In the genomic region with DNA sequence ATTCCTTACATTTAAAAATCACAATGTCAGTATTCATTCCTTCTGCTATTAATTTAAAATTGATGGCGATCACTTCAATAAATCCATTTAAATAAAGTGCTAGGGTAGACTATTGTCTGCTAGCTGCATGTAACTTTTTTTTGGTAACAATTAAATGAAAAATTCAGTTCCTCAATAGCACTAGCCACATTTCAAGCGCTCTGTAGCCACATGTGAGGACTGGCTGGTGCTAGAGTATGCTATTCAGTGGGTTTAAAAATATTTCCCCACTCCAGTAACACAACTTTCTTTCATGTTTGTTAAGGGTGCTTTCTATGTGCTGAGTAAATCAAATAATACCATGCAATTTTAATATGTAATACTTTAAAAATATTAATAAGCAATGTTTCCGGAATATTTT, we compare ENCODE assay signal across 8 cellular contexts.
DNase-seq lines count a peak whose midpoint lies in the region; ATAC-seq, FAIRE-seq and TF ChIP-seq lines count a peak whose summit lies in the region.

No MANE protein-coding gene starts in this region.

- FAIRE-seq in urothelium cell line (lab: Jason Lieb, UNC), result no peak

- peak; percentile 10 for DNase-seq in BJ (ENCODE audit: low read depth)
- peak; percentile 28 to 69 for DNase-seq in NOMO-1 (lab: John Stamatoyannopoulos, UW; ENCODE audit: unreplicated experiment in 2 of 2)
- DNase-seq in cardiac fibroblast (ENCODE audit: low read depth in 2 of 2), result peak; percentile 29 to 31
- DNase-seq in medulla oblongata (ENCODE audit: extremely low spot score), result peak; percentile 38
- DNase-seq in urothelium cell line (ENCODE audit: low spot score), result peak; percentile 26
- DNase-seq in GM10266 (ENCODE audit: extremely low spot score), result no peak
- DNase-seq in activated effector memory CD4-positive, alpha-beta T cell treated with Interleukin-2 at 50 U/mL for 16 hours, result no peak

- no peaks in the 10 kb centered on the region; the same call in 1 of the 2 replicates for H3K36me3 ChIP-seq in BJ (ENCODE audit: control insufficient read depth, insufficient read depth, low read length)

- CTCF ChIA-PET in BJ (lab: Yijun Ruan, JAX), result interaction anchor here (1.0 to 2.5 kb wide), 4 partner anchors 9 to 139 kb away, joined by 3 to 9 read pairs (median 6); no protein-coding TSS in a partner anchor

- no peak for TF ChIP-seq CTCF in BJ (IDR thresholded peaks at IDR 0.05; ENCODE audit: insufficient read depth, low read depth, low read length)
- no peak for TF ChIP-seq CTCF in cardiac fibroblast (IDR thresholded peaks at IDR 0.05; ENCODE audit: low read depth, low read length)
- no peak for TF ChIP-seq CTCF in GM10266 (IDR thresholded peaks at IDR 0.05; ENCODE audit: control insufficient read depth, insufficient read depth, low read depth, missing control alignments)

- H3K4me3 ChIP-seq in BJ (ENCODE audit: low read depth, low read length) (peak overlapping the region; percentile 48), cardiac fibroblast (replicated peaks in 1 of 2; ENCODE audit: low read depth in 2 of 2, low read length in 2 of 2) (peak overlapping the region; percentile 58 to 67)

- ATAC-seq in GM19452 (IDR thresholded peaks at IDR 0.05; ENCODE audit: unreplicated experiment), result peak; percentile 21

- no peaks in the 10 kb centered on the region for H3K27me3 ChIP-seq in BJ (ENCODE audit: control insufficient read depth, insufficient read depth, low read length)

- POLR2A ChIA-PET in BJ (lab: Charles Lee), result interaction anchor here (0.6 to 0.8 kb wide), 3 partner anchors 66 to 182 kb away, joined by 3 to 10 read pairs (median 5); no protein-coding TSS in a partner anchor

Comparison
In these comparisons a context has a peak if more than half of its experiments do, and no peak if none do; other contexts are left out.
1. DNase-seq: peak in BJ (single experiment), NOMO-1 (2 of 2), cardiac fibroblast (2 of 2), medulla oblongata (single experiment) and urothelium cell line (single experiment); none in GM10266 (single experiment) and activated effector memory CD4-positive, alpha-beta T cell treated with Interleukin-2 at 50 U/mL for 16 hours (single experiment).